8 cellular contexts compared by ENCODE assay signal in genomic region chr18:54671291-54671881, GRCh38.
DNase-seq lines count a peak whose midpoint lies in the region; ATAC-seq and TF ChIP-seq lines count a peak whose summit lies in the region.

No MANE protein-coding gene starts in this region.

- peak; percentile 71 for TF ChIP-seq CTCF in activated CD8-positive, alpha-beta T cell treated with anti-CD3 and anti-CD28 coated beads for 36 hours (IDR thresholded peaks at IDR 0.05)
- peak; percentile 81 for TF ChIP-seq CTCF in mesothelial cell of epicardium (IDR thresholded peaks at IDR 0.05; ENCODE audit: unreplicated experiment)

- no peaks in the 10 kb centered on the region for H3K36me3 Mint-ChIP-seq in activated CD8-positive, alpha-beta T cell treated with anti-CD3 and anti-CD28 coated beads for 36 hours (ENCODE audit: low read depth)
- H3K36me3 Mint-ChIP-seq in activated CD8-positive, alpha-beta T cell treated with anti-CD3 and anti-CD28 coated beads, Interleukin-2, amount 10 ng/mL, durations not matched to agents 7 days and 5 days (ENCODE audit: low read depth), result no peaks in the 10 kb centered on the region
- peaks cover 3% of the 10 kb centered on the region for H3K36me3 Mint-ChIP-seq in mesothelial cell of epicardium

- ATAC-seq in activated CD8-positive, alpha-beta T cell treated with anti-CD3 and anti-CD28 coated beads for 36 hours, result no peak
- ATAC-seq in activated CD8-positive, alpha-beta T cell treated with anti-CD3 and anti-CD28 coated beads, Interleukin-2, amount 10 ng/mL, durations not matched to agents 7 days and 5 days, result no peak
- no peak for ATAC-seq in GM18873 (IDR thresholded peaks at IDR 0.05; ENCODE audit: low FRiP score, unreplicated experiment)
- ATAC-seq in HG03460 (IDR thresholded peaks at IDR 0.05; ENCODE audit: unreplicated experiment), result no peak

- POLR2A ChIA-PET in activated CD8-positive, alpha-beta T cell treated with anti-CD3 and anti-CD28 coated beads for 36 hours (lab: Charles Lee), result no interaction called here
- POLR2A ChIA-PET in activated CD8-positive, alpha-beta T cell treated with anti-CD3 and anti-CD28 coated beads, Interleukin-2, amount 10 ng/mL, durations not matched to agents 7 days and 5 days (lab: Charles Lee), result no interaction called here

- H3K27ac Mint-ChIP-seq in activated CD8-positive, alpha-beta T cell treated with anti-CD3 and anti-CD28 coated beads for 36 hours, result no peak overlapping the region
- H3K27ac Mint-ChIP-seq in activated CD8-positive, alpha-beta T cell treated with anti-CD3 and anti-CD28 coated beads, Interleukin-2, amount 10 ng/mL, durations not matched to agents 7 days and 5 days, result no peak overlapping the region
- H3K27ac Mint-ChIP-seq in mesothelial cell of epicardium, result no peak overlapping the region

- H3K27me3 Mint-ChIP-seq in activated CD8-positive, alpha-beta T cell treated with anti-CD3 and anti-CD28 coated beads for 36 hours, result no peaks in the 10 kb centered on the region
- H3K27me3 Mint-ChIP-seq in activated CD8-positive, alpha-beta T cell treated with anti-CD3 and anti-CD28 coated beads, Interleukin-2, amount 10 ng/mL, durations not matched to agents 7 days and 5 days (ENCODE audit: low read depth), result peaks cover 9% of the 10 kb centered on the region
- H3K27me3 Mint-ChIP-seq in mesothelial cell of epicardium (ENCODE audit: low read depth), result no peaks in the 10 kb centered on the region

- H3K9me3 Mint-ChIP-seq in activated CD8-positive, alpha-beta T cell treated with anti-CD3 and anti-CD28 coated beads for 36 hours, result no peaks in the 10 kb centered on the region
- no peaks in the 10 kb centered on the region for H3K9me3 Mint-ChIP-seq in activated CD8-positive, alpha-beta T cell treated with anti-CD3 and anti-CD28 coated beads, Interleukin-2, amount 10 ng/mL, durations not matched to agents 7 days and 5 days (ENCODE audit: insufficient read depth)
- peaks cover 11% of the 10 kb centered on the region for H3K9me3 Mint-ChIP-seq in mesothelial cell of epicardium

- CTCF ChIA-PET in activated CD8-positive, alpha-beta T cell treated with anti-CD3 and anti-CD28 coated beads for 36 hours (lab: Charles Lee), result interaction anchor here (0.7 to 3.2 kb wide), 30 partner anchors 9 to 448 kb away, joined by 3 to 30 read pairs (median 4); partner anchors contain the start of genes C18orf54 and STARD6
- CTCF ChIA-PET in activated CD8-positive, alpha-beta T cell treated with anti-CD3 and anti-CD28 coated beads, Interleukin-2, amount 10 ng/mL, durations not matched to agents 7 days and 5 days (lab: Charles Lee), result interaction anchor here (0.7 to 1.9 kb wide), 17 partner anchors 11 to 552 kb away, joined by 3 to 14 read pairs (median 3); partner anchors contain the start of genes C18orf54 and STARD6

- H3K4me1 Mint-ChIP-seq in activated CD8-positive, alpha-beta T cell treated with anti-CD3 and anti-CD28 coated beads for 36 hours (ENCODE audit: low read depth), result no peaks in the 10 kb centered on the region
- H3K4me1 Mint-ChIP-seq in activated CD8-positive, alpha-beta T cell treated with anti-CD3 and anti-CD28 coated beads, Interleukin-2, amount 10 ng/mL, durations not matched to agents 7 days and 5 days (ENCODE audit: low read depth), result no peaks in the 10 kb centered on the region
- H3K4me1 Mint-ChIP-seq in mesothelial cell of epicardium, result peaks cover 4% of the 10 kb centered on the region

- intact Hi-C loops in activated CD8-positive, alpha-beta T cell treated with anti-CD3 and anti-CD28 coated beads for 36 hours (cut with micrococcal nuclease), result loop anchor here (5.0 kb wide), 2 partner anchors 229 to 279 kb away; no protein-coding TSS in a partner anchor

- no peak for DNase-seq in activated CD8-positive, alpha-beta T cell treated with anti-CD3 and anti-CD28 coated beads for 36 hours
- DNase-seq in activated CD8-positive, alpha-beta T cell treated with anti-CD3 and anti-CD28 coated beads, Interleukin-2, amount 10 ng/mL, durations not matched to agents 7 days and 5 days, result no peak
- DNase-seq in NCI-H1694 treated with DMSO at 0.1 percent for 48 hours (lab: John Stamatoyannopoulos, UW) (peak; percentile 7), mesothelial cell of epicardium (ENCODE audit: low spot score in 2 of 2, unreplicated experiment in 2 of 2) (no peak), NCI-H2107 treated with DMSO at 0.1 percent for 48 hours (lab: John Stamatoyannopoulos, UW; ENCODE audit: unreplicated experiment) (no peak)
- DNase-seq in central memory CD4-positive, alpha-beta T cell, result peak; percentile 7

- no peak overlapping the region for H3K4me3 Mint-ChIP-seq in activated CD8-positive, alpha-beta T cell treated with anti-CD3 and anti-CD28 coated beads for 36 hours
- H3K4me3 Mint-ChIP-seq in activated CD8-positive, alpha-beta T cell treated with anti-CD3 and anti-CD28 coated beads, Interleukin-2, amount 10 ng/mL, durations not matched to agents 7 days and 5 days, result no peak overlapping the region
- no peak overlapping the region for H3K4me3 Mint-ChIP-seq in mesothelial cell of epicardium

Comparison
In these comparisons a context has a peak if more than half of its experiments do, and no peak if none do; other contexts are left out.
1. DNase-seq: peak in NCI-H1694 treated with DMSO at 0.1 percent for 48 hours (single experiment) and central memory CD4-positive, alpha-beta T cell (single experiment); none in activated CD8-positive, alpha-beta T cell treated with anti-CD3 and anti-CD28 coated beads for 36 hours (single experiment), activated CD8-positive, alpha-beta T cell treated with anti-CD3 and anti-CD28 coated beads, Interleukin-2, amount 10 ng/mL, durations not matched to agents 7 days and 5 days (single experiment), mesothelial cell of epicardium (0 of 2) and NCI-H2107 treated with DMSO at 0.1 percent for 48 hours (single experiment).